8 cellular contexts compared by ENCODE assay signal in genomic region chrX:41384041-41384705, GRCh38. TPM values are rescaled to one million over a fixed set of nuclear protein-coding genes. Genes with fewer than 3 reads are reported as not detected.
DNase-seq lines count a peak whose midpoint lies in the region; ATAC-seq lines count a peak whose summit lies in the region.

No MANE protein-coding gene starts in this region.

- H3K27ac Mint-ChIP-seq in activated CD4-positive, alpha-beta T cell treated with anti-CD3 and anti-CD28 coated beads, Interleukin-2, amount 10 ng/mL, durations not matched to agents 7 days and 5 days: peak overlapping the region; percentile 94

- in situ Hi-C loops in ACHN (cut with HindIII; ENCODE audit: low pct_ligation_motif_present, low pct_unique_long_range_greater_than_20kb, low sequenced_read_pairs): no loop called here

- no peaks in the 10 kb centered on the region for H3K9me3 Mint-ChIP-seq in activated CD4-positive, alpha-beta T cell treated with anti-CD3 and anti-CD28 coated beads, Interleukin-2, amount 10 ng/mL, durations not matched to agents 7 days and 5 days

- peaks cover 5% of the 10 kb centered on the region for H3K36me3 Mint-ChIP-seq in activated CD4-positive, alpha-beta T cell treated with anti-CD3 and anti-CD28 coated beads, Interleukin-2, amount 10 ng/mL, durations not matched to agents 7 days and 5 days (ENCODE audit: low read depth)

- ATAC-seq in HG03108 (IDR thresholded peaks at IDR 0.05; ENCODE audit: unreplicated experiment): no peak
- no peak for ATAC-seq in HG02852 (IDR thresholded peaks at IDR 0.05; ENCODE audit: unreplicated experiment)

- POLR2A ChIA-PET in activated CD4-positive, alpha-beta T cell treated with anti-CD3 and anti-CD28 coated beads, Interleukin-2, amount 10 ng/mL, durations not matched to agents 7 days and 5 days (lab: Charles Lee): interaction anchor here (1.1 kb wide), 1 partner anchor 110 kb away, joined by 3 read pairs; no protein-coding TSS in a partner anchor

- H3K4me3 Mint-ChIP-seq in activated CD4-positive, alpha-beta T cell treated with anti-CD3 and anti-CD28 coated beads, Interleukin-2, amount 10 ng/mL, durations not matched to agents 7 days and 5 days: no peak overlapping the region

- peak; percentile 63 for DNase-seq in ACHN
- peak; percentile 71 for DNase-seq in LoVo (ENCODE audit: low spot score)
- DNase-seq in activated CD4-positive, alpha-beta T cell treated with anti-CD3 and anti-CD28 coated beads, Interleukin-2, amount 10 ng/mL, durations not matched to agents 7 days and 5 days: peak; percentile 57
- peak; percentile 81 for DNase-seq in fibroblast of gingiva (ENCODE audit: low read depth)
- peak; percentile 69 for DNase-seq in renal cortical epithelial cell (ENCODE audit: low read depth)
- no peak for DNase-seq in kidney glomerular epithelial cell (lab: John Stamatoyannopoulos, UW)

- peaks cover 20% of the 10 kb centered on the region for H3K4me1 Mint-ChIP-seq in activated CD4-positive, alpha-beta T cell treated with anti-CD3 and anti-CD28 coated beads, Interleukin-2, amount 10 ng/mL, durations not matched to agents 7 days and 5 days

- CTCF ChIA-PET in activated CD4-positive, alpha-beta T cell treated with anti-CD3 and anti-CD28 coated beads, Interleukin-2, amount 10 ng/mL, durations not matched to agents 7 days and 5 days (lab: Charles Lee): interaction anchor here (1.3 to 1.4 kb wide), 2 partner anchors 19 to 24 kb away, joined by 3 to 6 read pairs; no protein-coding TSS in a partner anchor

- H3K27me3 Mint-ChIP-seq in activated CD4-positive, alpha-beta T cell treated with anti-CD3 and anti-CD28 coated beads, Interleukin-2, amount 10 ng/mL, durations not matched to agents 7 days and 5 days: no peaks in the 10 kb centered on the region

RNA-seq across cellular contexts. Expression of gene DDX3X, which starts 50.2 kb away (rescaled TPM):
- 100 to 1,000 TPM; 181 to 227 TPM for total RNA-seq in activated CD4-positive, alpha-beta T cell treated with anti-CD3 and anti-CD28 coated beads, Interleukin-2, amount 10 ng/mL, durations not matched to agents 7 days and 5 days
- 212 and 595 TPM in 2 replicates for total RNA-seq in renal cortical epithelial cell
